Comparison of ENCODE assay signal across 13 cellular contexts in genomic region chr6:30886897-30887255, GRCh38. TPM values are rescaled to one million over a fixed set of nuclear protein-coding genes. Genes with fewer than 3 reads are reported as not detected.
DNase-seq lines count a peak whose midpoint lies in the region; ATAC-seq and TF ChIP-seq lines count a peak whose summit lies in the region.
"Had no signal": no experiment of that assay in that cellular context is flagged by ENCODE, and none has a peak within 500 bp of the region (broad histone marks: within the 10 kb centered on the region; RNA-seq: fewer than 3 reads in every experiment).

No MANE protein-coding gene starts in this region.

- peaks cover 42% of the 10 kb centered on the region for H3K4me1 Mint-ChIP-seq in endodermal cell

- no peaks in the 10 kb centered on the region for H3K27me3 Mint-ChIP-seq in endodermal cell (ENCODE audit: insufficient read depth)

- H3K4me3 ChIP-seq in AG04449 (ENCODE audit: low read depth, low read length) (peak overlapping the region; percentile 82; the same call in 1 of the 2 replicates), HUES64 (ENCODE audit: low read length) (peak overlapping the region; percentile 72), endodermal cell (ENCODE audit: low read length) (no peak overlapping the region), osteoblast (ENCODE audit: insufficient read depth, low read length) (no peak overlapping the region)

- H3K4me3 Mint-ChIP-seq in endodermal cell = peak overlapping the region; percentile 79

- peaks cover 41% of the 10 kb centered on the region for H3K36me3 ChIP-seq in HUES64 (ENCODE audit: insufficient read depth, low read length)
- peaks cover 25% of the 10 kb centered on the region for H3K36me3 ChIP-seq in endodermal cell (ENCODE audit: control insufficient read depth, insufficient read depth, low read length)
- H3K36me3 ChIP-seq in osteoblast (ENCODE audit: insufficient read depth, low read length) = no peaks in the 10 kb centered on the region

- H3K9ac ChIP-seq in HUES64 (ENCODE audit: low read depth, low read length) (no peak overlapping the region), endodermal cell (ENCODE audit: extremely low read depth, low read length, poor library complexity, severe bottlenecking) (no peak overlapping the region)

- intact Hi-C loops in posterior cingulate gyrus (cut with DNase I) = loop anchor here (2.0 to 10.0 kb wide), 2 partner anchors 22 to 212 kb away; partner anchors contain the start of genes DHX16 and GTF2H4

- H3K9me3 ChIP-seq in HUES64 (ENCODE audit: insufficient read depth, low read depth, low read length) (no peaks in the 10 kb centered on the region), endodermal cell (ENCODE audit: control insufficient read depth, low read length) (no peaks in the 10 kb centered on the region), osteoblast (ENCODE audit: low read depth, low read length) (no peaks in the 10 kb centered on the region)

- H3K27ac ChIP-seq in HUES64 (ENCODE audit: low read depth, low read length) (peak overlapping the region; percentile 89), endodermal cell (ENCODE audit: low read depth, low read length) (peak overlapping the region; percentile 97), osteoblast (ENCODE audit: low read depth, low read length) (no peak overlapping the region)

- no peaks in the 10 kb centered on the region for H3K9me3 Mint-ChIP-seq in endodermal cell

- peak overlapping the region; percentile 81 for H3K27ac Mint-ChIP-seq in endodermal cell

- peaks cover 26% of the 10 kb centered on the region for H3K36me3 Mint-ChIP-seq in endodermal cell (ENCODE audit: low read depth)

- H3K4me2 ChIP-seq in osteoblast (ENCODE audit: insufficient read depth, low read length) = peak overlapping the region; percentile 96

- DNase-seq in AG04449 (ENCODE audit: low read depth, low spot score) (no peak), endodermal cell (no peak), osteoblast (ENCODE audit: insufficient read length, low spot score, missing footprints) (peak; percentile 70), NCI-H82 (lab: John Stamatoyannopoulos, UW) (no peak), posterior cingulate gyrus (no peak), DMS 273 treated with DMSO at 0.1 percent for 48 hours (lab: John Stamatoyannopoulos, UW) (no peak)
- DNase-seq: activated CD4-positive, alpha-beta T cell treated with anti-CD3 and anti-CD28 coated beads, Interleukin-2, amount 50 U/mL, for 4 hours; aorta; CD4-positive, CD25-positive, alpha-beta regulatory T cell; KG1; Right ventricle myocardium superior had no signal

- CTCF ChIA-PET in AG04449 (lab: Yijun Ruan, JAX) = interaction anchor here (1.1 to 13.1 kb wide), 6 partner anchors 8 to 200 kb away, joined by 4 to 472 read pairs (median 10); no protein-coding TSS in a partner anchor

- H3K4me1 ChIP-seq in HUES64 (ENCODE audit: insufficient read depth, low read length) (peaks cover 40% of the 10 kb centered on the region), endodermal cell (ENCODE audit: control insufficient read depth, insufficient read depth, low read length) (peaks cover 13% of the 10 kb centered on the region), osteoblast (ENCODE audit: insufficient read depth, low read length) (peaks cover 41% of the 10 kb centered on the region)

- no peak overlapping the region for H2AFZ ChIP-seq in osteoblast (ENCODE audit: low read length)

- no peak for ATAC-seq in GM21737 (IDR thresholded peaks at IDR 0.05; ENCODE audit: unreplicated experiment)

- H4K20me1 ChIP-seq in osteoblast (ENCODE audit: insufficient read depth, low read length) = peaks cover 7% of the 10 kb centered on the region

- H3K79me2 ChIP-seq in osteoblast (ENCODE audit: insufficient read depth, low read length) = peaks cover 21% of the 10 kb centered on the region

- no peak for TF ChIP-seq CTCF in AG04449 (IDR thresholded peaks at IDR 0.05; ENCODE audit: insufficient read depth, low read length, missing control alignments)
- no peak for TF ChIP-seq CTCF in endodermal cell (conservative IDR thresholded peaks at IDR 0.05)
- no peak for TF ChIP-seq CTCF in osteoblast (IDR thresholded peaks at IDR 0.05; ENCODE audit: extremely low read depth, low read depth, low read length)

- POLR2A ChIA-PET in AG04449 (lab: Yijun Ruan, JAX) = no interaction called here

- H3K27me3 ChIP-seq in HUES64 (ENCODE audit: insufficient read depth, low read length) = no peaks in the 10 kb centered on the region
- H3K27me3 ChIP-seq in endodermal cell (ENCODE audit: control insufficient read depth, insufficient read depth, low read length, poor library complexity, severe bottlenecking) = no peaks in the 10 kb centered on the region
- H3K27me3 ChIP-seq in osteoblast (ENCODE audit: insufficient read depth, low read length) = no peaks in the 10 kb centered on the region

RNA-seq across cellular contexts. Expression of gene DDR1, which starts 2.6 kb away (rescaled TPM):
- 116 TPM for polyA plus RNA-seq in HUES64 (2013, experiment 1 of 2)
- polyA plus RNA-seq in HUES64 (2013, experiment 2 of 2) = 139 TPM
- total RNA-seq in endodermal cell (100 to 1,000 TPM; 140 to 151 TPM), osteoblast (13.0 and 22.4 TPM in 2 replicates)
- 299 TPM for polyA plus RNA-seq in endodermal cell (2013, experiment 1 of 2)
- polyA plus RNA-seq in endodermal cell (2013, experiment 2 of 2) = 288 TPM

RNA-seq across cellular contexts. Expression of gene GTF2H4, which starts 21.1 kb away (rescaled TPM):
- 31.2 TPM for polyA plus RNA-seq in HUES64 (2013, experiment 1 of 2)
- 24.7 TPM for polyA plus RNA-seq in HUES64 (2013, experiment 2 of 2)
- total RNA-seq in endodermal cell (10 to 100 TPM; 60.0 to 67.9 TPM), osteoblast (8.8 and 10.9 TPM in 2 replicates)
- polyA plus RNA-seq in endodermal cell (2013, experiment 1 of 2) = 52.4 TPM
- polyA plus RNA-seq in endodermal cell (2013, experiment 2 of 2) = 39.9 TPM

RNA-seq across cellular contexts. Expression of gene VARS2, which starts 27.2 kb away (rescaled TPM):
- polyA plus RNA-seq in HUES64 (2013, experiment 1 of 2) = 25.4 TPM
- polyA plus RNA-seq in HUES64 (2013, experiment 2 of 2) = 23.3 TPM
- total RNA-seq in endodermal cell (10 to 100 TPM; 39.4 to 52.5 TPM), osteoblast (14.5 and 15.6 TPM in 2 replicates)
- 51.8 TPM for polyA plus RNA-seq in endodermal cell (2013, experiment 1 of 2)
- 46.7 TPM for polyA plus RNA-seq in endodermal cell (2013, experiment 2 of 2)

RNA-seq across cellular contexts. Expression of gene SFTA2, which starts 45.1 kb away (rescaled TPM):
- not detected for polyA plus RNA-seq in HUES64 (2013, experiment 1 of 2)
- not detected for polyA plus RNA-seq in HUES64 (2013, experiment 2 of 2)
- total RNA-seq in endodermal cell = not detected
- not detected for polyA plus RNA-seq in endodermal cell (2013, experiment 1 of 2)
- not detected for polyA plus RNA-seq in endodermal cell (2013, experiment 2 of 2)
- total RNA-seq in osteoblast = not detected in 2 replicates
- total RNA-seq: aorta; CD4-positive, CD25-positive, alpha-beta regulatory T cell; Right ventricle myocardium superior had no signal

RNA-seq across cellular contexts. Expression of gene MUCL3, which starts 53.9 kb away (rescaled TPM):
- polyA plus RNA-seq in HUES64 (2013, experiment 1 of 2) = 0.10 TPM
- polyA plus RNA-seq in HUES64 (2013, experiment 2 of 2) = 0.13 TPM
- under 1 TPM; 0.18 TPM for total RNA-seq in endodermal cell
- 0.04 TPM for polyA plus RNA-seq in endodermal cell (2013, experiment 1 of 2)
- polyA plus RNA-seq in endodermal cell (2013, experiment 2 of 2) = not detected
- total RNA-seq in osteoblast = not detected in 2 replicates
- total RNA-seq: aorta; CD4-positive, CD25-positive, alpha-beta regulatory T cell; Right ventricle myocardium superior had no signal
- polyA plus RNA-seq: CD4-positive, CD25-positive, alpha-beta regulatory T cell had no signal

Comparison
In these comparisons a context has a peak if more than half of its experiments do, and no peak if none do; other contexts are left out.
1. H3K4me3 ChIP-seq: peak in AG04449 (single experiment) and HUES64 (single experiment); none in endodermal cell (single experiment) and osteoblast (single experiment).